ENCODE assay signal across 33 cellular contexts in the genomic region with DNA sequence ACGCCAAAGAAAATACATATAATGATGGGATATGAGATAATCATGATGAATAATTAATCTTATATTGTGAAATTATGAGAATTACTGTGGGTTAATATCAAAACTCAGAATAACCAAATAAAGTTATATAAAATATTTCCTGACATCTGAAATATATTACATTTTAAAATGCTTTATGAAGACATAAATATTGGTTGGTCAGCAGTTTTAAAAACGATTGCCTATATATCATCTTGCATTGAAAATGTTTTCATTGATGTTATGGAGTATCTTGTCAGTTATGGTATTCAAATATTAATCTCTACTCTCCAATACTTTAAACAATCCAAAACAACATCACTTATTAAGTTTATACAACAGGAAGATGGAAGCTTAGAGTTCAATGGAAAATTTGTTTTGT.
"Had no signal": no experiment of that assay in that cellular context is flagged by ENCODE, and none has a peak within 500 bp of the region (broad histone marks: within the 10 kb centered on the region; RNA-seq: fewer than 3 reads in every experiment).

No MANE protein-coding gene starts in this region.

- DNase-seq: activated effector memory CD4-positive, alpha-beta T cell treated with anti-CD3 and anti-CD28 coated beads, Interleukin-2, amount 50 U/mL, for 16 hours; activated effector memory CD4-positive, alpha-beta T cell treated with Interleukin-2 at 50 U/mL for 16 hours; activated gamma-delta T cell; activated gamma-delta T cell treated with Interleukin-2 at 50 U/mL for 16 hours; activated naive CD4-positive, alpha-beta T cell; activated naive CD4-positive, alpha-beta T cell treated with anti-CD3 and anti-CD28 coated beads for 36 hours; activated naive CD4-positive, alpha-beta T cell treated with anti-CD3 and anti-CD28 coated beads, Interleukin-2, amount 10 ng/mL, durations not matched to agents 7 days and 5 days; activated naive CD4-positive, alpha-beta T cell treated with anti-CD3 and anti-CD28 coated beads, Interleukin-2, amount 50 U/mL, for 16 hours; activated naive CD4-positive, alpha-beta T cell treated with Interleukin-2 at 50 U/mL for 16 hours; activated naive CD8-positive, alpha-beta T cell treated with anti-CD3 and anti-CD28 coated beads for 36 hours; activated naive CD8-positive, alpha-beta T cell treated with anti-CD3 and anti-CD28 coated beads, Interleukin-2, amount 10 ng/mL, durations not matched to agents 7 days and 5 days; activated naive CD8-positive, alpha-beta T cell treated with anti-CD3 and anti-CD28 coated beads, Interleukin-2, amount 50 U/mL, for 24 hours; activated T-cell treated with anti-CD3 and anti-CD28 coated beads, Interleukin-2, amount 50 U/mL, for 24 hours; activated T-cell treated with anti-CD3 and anti-CD28 coated beads, Interleukin-2, amount 50 U/mL, for 4 hours; activated T-cell treated with anti-CD3 and anti-CD28 coated beads, Interleukin-2, amount 50 U/mL, for 48 hours; activated T-cell treated with anti-CD3 and anti-CD28 coated beads, Interleukin-2, amount 50 U/mL, for 72 hours; adrenal gland; amniotic stem cell; amygdala; anterior cingulate cortex; aorta; body of pancreas; brain microvascular endothelial cell; caudate nucleus; central memory CD4-positive, alpha-beta T cell; cerebellar nuclear complex had no signal

- H3K4me1 ChIP-seq: ascending aorta, body of pancreas, breast epithelium had no signal

- H3K27me3 ChIP-seq: adrenal gland, ascending aorta, body of pancreas, brain microvascular endothelial cell, breast epithelium, cardiac muscle cell had no signal

- H3K9me3 ChIP-seq: adrenal gland, ascending aorta, body of pancreas, breast epithelium had no signal

- H3K27ac ChIP-seq: adrenal gland, ascending aorta, body of pancreas, brain microvascular endothelial cell, breast epithelium, cardiac muscle cell had no signal

- ATAC-seq: activated naive CD4-positive, alpha-beta T cell treated with anti-CD3 and anti-CD28 coated beads, Interleukin-2, amount 50 U/mL, for 72 hours; activated naive CD8-positive, alpha-beta T cell treated with anti-CD3 and anti-CD28 coated beads, Interleukin-2, amount 50 U/mL, for 24 hours; activated T-cell treated with anti-CD3 and anti-CD28 coated beads, Interleukin-2, amount 50 U/mL, for 4 hours; activated T-cell treated with anti-CD3 and anti-CD28 coated beads, Interleukin-2, amount 50 U/mL, for 72 hours; activated T-helper 17 cell treated with anti-CD3 and anti-CD28 coated beads, Interleukin-2, amount 50 U/mL, for 72 hours; body of pancreas had no signal

- FAIRE-seq: astrocyte, bronchial epithelial cell had no signal

- H3K36me3 ChIP-seq: adrenal gland, ascending aorta, brain microvascular endothelial cell, breast epithelium, cardiac muscle cell had no signal

- H3K4me3 ChIP-seq: adrenal gland, ascending aorta, body of pancreas, breast epithelium, cardiac muscle cell had no signal
